Comparison of ENCODE assay signal across 1 cellular context in the genomic region with DNA sequence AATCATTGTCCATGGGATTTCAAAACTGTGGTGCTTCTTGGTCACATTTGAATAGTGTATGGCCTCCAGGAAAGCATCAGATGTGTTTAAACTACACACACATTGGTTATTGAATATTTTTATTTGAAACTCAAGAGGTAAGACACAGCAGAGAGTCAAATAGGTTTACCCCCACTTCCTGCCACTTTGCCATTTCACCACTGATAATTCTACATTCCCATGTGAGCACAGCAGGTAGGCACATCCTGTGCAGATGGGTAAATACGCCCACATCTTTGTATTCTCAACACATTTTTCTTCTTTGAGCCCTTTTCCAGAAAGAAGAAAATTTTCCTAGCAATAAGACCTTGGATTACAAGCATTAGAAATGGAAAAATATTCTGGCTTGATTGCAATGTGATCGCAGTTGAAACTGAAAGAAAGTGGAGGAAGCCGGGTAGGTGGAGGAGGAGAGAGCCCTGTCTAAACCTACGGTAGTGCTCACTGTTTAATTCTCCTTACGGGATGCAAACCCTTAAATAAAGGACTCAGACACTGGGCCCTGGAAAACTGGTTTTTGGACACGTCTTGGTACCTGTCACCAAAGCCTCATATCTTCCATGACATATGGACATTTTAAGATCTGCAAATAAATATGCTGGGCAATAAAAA.
TF ChIP-seq lines count a peak whose summit lies in the region.

No MANE protein-coding gene starts in this region.

TF ChIP-seq in WTC11, 78 proteins besides CTCF, POLR2A, EP300 and RAD21 (continued from another document):
- TF ChIP-seq, protein P1, sequence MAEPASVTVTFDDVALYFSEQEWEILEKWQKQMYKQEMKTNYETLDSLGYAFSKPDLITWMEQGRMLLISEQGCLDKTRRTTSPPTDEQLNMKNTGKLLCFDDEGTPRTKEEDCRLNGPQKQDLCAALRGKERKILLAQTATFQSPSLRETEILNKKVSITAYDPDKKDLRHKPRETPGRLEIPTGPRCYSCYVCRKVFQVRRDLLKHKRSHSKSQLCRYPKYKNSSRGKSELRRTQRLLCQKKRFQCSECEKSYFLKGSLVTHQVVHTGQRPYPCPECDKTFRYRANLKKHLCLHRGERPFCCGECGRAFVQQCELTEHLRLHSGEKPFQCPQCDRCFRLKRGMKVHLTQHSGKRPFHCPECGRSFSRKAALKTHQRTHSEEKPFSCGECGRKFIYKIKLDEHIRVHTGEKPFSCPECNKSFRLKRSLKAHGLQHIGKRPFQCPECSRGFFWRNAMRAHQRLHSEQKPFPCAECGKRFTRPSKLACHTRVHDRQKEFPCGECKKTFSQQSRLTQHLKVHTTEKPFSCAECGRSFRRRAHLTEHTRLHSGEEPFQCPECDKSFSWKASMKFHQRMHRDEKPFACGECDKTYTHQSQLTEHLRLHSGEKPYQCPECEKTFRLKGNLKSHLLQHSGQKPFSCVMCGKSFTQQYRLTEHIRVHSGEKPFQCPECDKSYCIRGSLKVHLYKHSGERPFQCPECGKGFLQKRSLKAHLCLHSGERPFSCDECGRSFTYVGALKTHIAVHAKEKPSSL (CRISPR knock-in tag; conservative IDR thresholded peaks at IDR 0.05), result no peak
